In genomic region chr14:73191441-73191840, GRCh38 we compare ENCODE assay signal across 24 cellular contexts. TPM values are rescaled to one million over a fixed set of nuclear protein-coding genes. Genes with fewer than 3 reads are reported as not detected.
A peak's percentile ranks its signal among the peaks of the same experiment; 100 is the strongest.
DNase-seq lines count a peak whose midpoint lies in the region; ATAC-seq and TF ChIP-seq lines count a peak whose summit lies in the region.
"Had no signal": no experiment of that assay in that cellular context is flagged by ENCODE, and none has a peak within 500 bp of the region (broad histone marks: within the 10 kb centered on the region; RNA-seq: fewer than 3 reads in every experiment).

No MANE protein-coding gene starts in this region.

- H3K4me1 ChIP-seq in HEK293 (ENCODE audit: control insufficient read depth, insufficient read depth, low read length) (no peaks in the 10 kb centered on the region), trophoblast cell (ENCODE audit: control insufficient read depth in 1 of 2, insufficient read depth in 2 of 2, low read length in 2 of 2) (no peaks in the 10 kb centered on the region)
- H3K4me1 ChIP-seq: BE2C, BLaER1 had no signal

- H3K79me1 ChIP-seq in trophoblast cell (ENCODE audit: low read length), result no peaks in the 10 kb centered on the region

- no peak overlapping the region for H2BK120ac ChIP-seq in trophoblast cell (ENCODE audit: insufficient read depth, low read length, poor library complexity)

- H3K27ac ChIP-seq in HEK293 (ENCODE audit: extremely low read depth, low read depth, low read length) (no peak overlapping the region), trophoblast cell (ENCODE audit: low read depth, low read length) (no peak overlapping the region)
- H3K27ac ChIP-seq: BLaER1 had no signal

- no peak for DNase-seq in WTC11 (ENCODE audit: low spot score)
- peak; percentile 50 to 70 for DNase-seq in trophoblast cell
- DNase-seq in retina, result no peak
- DNase-seq: 8988T; ACHN; BE2C; C1 segment of cervical spinal cord; CD4-positive, alpha-beta memory T cell; CD4-positive, CD25-positive, alpha-beta regulatory T cell; CD8-positive, alpha-beta memory T cell; COR-L47; DMS 273 treated with DMSO at 0.1 percent for 48 hours; DMS153; DMS53; DMS79; DND-41; EL; GDM1 had no signal

- no CpG with 5 or more reads among the region's 2 CpGs for WGBS in trophoblast cell (ENCODE audit: extremely low coverage, insufficient coverage, insufficient read length)

- ATAC-seq in WTC11 (no peak), HG03135 (IDR thresholded peaks at IDR 0.05; ENCODE audit: unreplicated experiment) (no peak)
- ATAC-seq: GM12878 had no signal

- no peak overlapping the region for H3K14ac ChIP-seq in trophoblast cell (ENCODE audit: low read length)

- H3K9me3 Mint-ChIP-seq in WTC11, result no peaks in the 10 kb centered on the region
- H3K9me3 Mint-ChIP-seq: CD14-positive monocyte; CD4-positive, alpha-beta memory T cell; CD4-positive, CD25-positive, alpha-beta regulatory T cell; CD8-positive, alpha-beta memory T cell had no signal

- no peak overlapping the region for H3K4me3 ChIP-seq in HEK293 (ENCODE audit: low read depth, low read length)
- no peak overlapping the region for H3K4me3 ChIP-seq in trophoblast cell (ENCODE audit: low read depth, low read length)
- H3K4me3 ChIP-seq: BLaER1, GM12878 had no signal

- H2BK5ac ChIP-seq in trophoblast cell (ENCODE audit: low read depth, low read length, poor library complexity), result no peak overlapping the region

- H3K23ac ChIP-seq in trophoblast cell (ENCODE audit: low read length), result no peak overlapping the region

- H3K9me3 ChIP-seq in HEK293 (ENCODE audit: control insufficient read depth, insufficient read depth, low read depth, low read length) (no peaks in the 10 kb centered on the region), trophoblast cell (ENCODE audit: insufficient read depth, low read depth, low read length) (no peaks in the 10 kb centered on the region)
- H3K9me3 ChIP-seq: BE2C, BLaER1 had no signal

- H3K4me3 Mint-ChIP-seq in WTC11, result no peak overlapping the region
- H3K4me3 Mint-ChIP-seq: CD14-positive monocyte; CD4-positive, alpha-beta memory T cell; CD4-positive, CD25-positive, alpha-beta regulatory T cell; CD8-positive, alpha-beta memory T cell had no signal

- H4K12ac ChIP-seq in trophoblast cell (ENCODE audit: low read depth, low read length), result no peak overlapping the region

- POLR2A ChIA-PET in HEK293 (lab: Yijun Ruan, JAX), result interaction anchor here (0.6 to 1.1 kb wide), 2 partner anchors 38 to 133 kb away, joined by 4 to 5 read pairs; partner anchors contain the start of gene RBM25
- POLR2A ChIA-PET in WTC11 (lab: Charles Lee), result interaction anchor here (1.0 kb wide), 1 partner anchor 55 kb away, joined by 3 read pairs; the partner anchor contains the start of gene PSEN1

- CTCF ChIA-PET in HEK293 (lab: Yijun Ruan, JAX), result no interaction called here
- CTCF ChIA-PET in WTC11 (lab: Charles Lee), result interaction anchor here (1.0 kb wide), 1 partner anchor 12 kb away, joined by 3 read pairs; no protein-coding TSS in a partner anchor

- no peaks in the 10 kb centered on the region for H3K79me2 ChIP-seq in trophoblast cell (ENCODE audit: control insufficient read depth, insufficient read depth, low read length, poor library complexity)

- H3K36me3 Mint-ChIP-seq in WTC11, result peaks cover 49% of the 10 kb centered on the region

- no peak overlapping the region for H2AK5ac ChIP-seq in trophoblast cell (ENCODE audit: low read length)

- peaks cover 46 to 65% of the 10 kb centered on the region in 2 experiments for H3K36me3 ChIP-seq in HEK293 (ENCODE audit: control insufficient read depth in 2 of 2, insufficient read depth in 1 of 2, low read length in 2 of 2)
- H3K36me3 ChIP-seq in trophoblast cell (ENCODE audit: control insufficient read depth in 1 of 2, insufficient read depth in 2 of 2, low read length in 2 of 2), result peaks cover 18 to 31% of the 10 kb centered on the region in 2 experiments
- H3K36me3 ChIP-seq: BE2C had no signal

- no peak overlapping the region for H2AFZ ChIP-seq in trophoblast cell (ENCODE audit: insufficient read depth, low read length, poor library complexity)

- no peak overlapping the region for H3K18ac ChIP-seq in trophoblast cell (ENCODE audit: low read length)

- no peaks in the 10 kb centered on the region for H3K27me3 Mint-ChIP-seq in WTC11 (ENCODE audit: low read depth)
- H3K27me3 Mint-ChIP-seq: CD4-positive, alpha-beta memory T cell; CD4-positive, CD25-positive, alpha-beta regulatory T cell; CD8-positive, alpha-beta memory T cell had no signal

- H3K4me1 Mint-ChIP-seq in WTC11, result no peaks in the 10 kb centered on the region

- H3K4me2 ChIP-seq in trophoblast cell (ENCODE audit: low read length), result no peak overlapping the region
- H3K4me2 ChIP-seq: BLaER1 had no signal

- no peak overlapping the region for H4K91ac ChIP-seq in trophoblast cell (ENCODE audit: low read depth, low read length)

- no peak for TF ChIP-seq CTCF in HEK293 (tag by site-specific recombination; IDR thresholded peaks at IDR 0.05)
- TF ChIP-seq CTCF in WTC11 (IDR thresholded peaks at IDR 0.05), result no peak

- no peak overlapping the region for H3K4ac ChIP-seq in trophoblast cell (ENCODE audit: low read depth, low read length)

- no peak overlapping the region for H3K27ac Mint-ChIP-seq in WTC11
- H3K27ac Mint-ChIP-seq: CD14-positive monocyte; CD4-positive, CD25-positive, alpha-beta regulatory T cell had no signal

- H4K8ac ChIP-seq in trophoblast cell (ENCODE audit: low read depth, low read length), result no peak overlapping the region

- H2BK12ac ChIP-seq in trophoblast cell (ENCODE audit: low read length), result no peak overlapping the region

- no peaks in the 10 kb centered on the region for H3K27me3 ChIP-seq in trophoblast cell (ENCODE audit: insufficient read depth, low read length)
- H3K27me3 ChIP-seq: BE2C, BLaER1 had no signal

- H3K9ac ChIP-seq in trophoblast cell (ENCODE audit: low read length), result no peak overlapping the region
- H3K9ac ChIP-seq: BLaER1 had no signal

TF ChIP-seq in HEK293, 187 proteins besides CTCF, POLR2A, EP300 and RAD21:
- TF ChIP-seq HOXD13 (CRISPR knock-in tag; IDR thresholded peaks at IDR 0.05; ENCODE audit: borderline replicate concordance), result no peak
- TF ChIP-seq ZNF121 (tag by site-specific recombination; IDR thresholded peaks at IDR 0.05), result peak; percentile 86

TF ChIP-seq in WTC11, 78 proteins besides CTCF, POLR2A, EP300 and RAD21:
- TF ChIP-seq ZMAT4 (CRISPR knock-in tag; IDR thresholded peaks at IDR 0.05), result no peak
- peak; percentile 86 for TF ChIP-seq ZNF121 (CRISPR knock-in tag; IDR thresholded peaks at IDR 0.05)

RNA-seq across cellular contexts. Expression of gene PAPLN, which starts 45.9 kb away (rescaled TPM):
- total RNA-seq in WTC11 (2021), result 9.3 to 16.3 TPM (median 14.8 TPM) in 3 replicates
- 0.25 and 0.26 TPM in 2 replicates for polyA plus RNA-seq in trophoblast cell (2013)
- total RNA-seq: CD4-positive, CD25-positive, alpha-beta regulatory T cell; G401 had no signal

RNA-seq across cellular contexts. Expression of gene PSEN1, which starts 55.1 kb away (rescaled TPM):
- total RNA-seq in WTC11 (2021), result 26.6 to 31.6 TPM (median 27.2 TPM) in 3 replicates
- polyA plus RNA-seq in trophoblast cell (2013), result 49.1 and 51.7 TPM in 2 replicates

Comparison
In these comparisons a context has a peak if more than half of its experiments do, and no peak if none do; other contexts are left out.
1. DNase-seq: peak in trophoblast cell (2 of 2); none in WTC11 (single experiment) and retina (single experiment).
2. Of the 8 proteins assayed by ChIP-seq in both HEK293 and WTC11: peak only in HEK293: none; only in WTC11: none; in both: ZNF121; in neither: 7.